13 cellular contexts compared by ENCODE assay signal in genomic region chr19:50649433-50650391, GRCh38. TPM values are rescaled to one million over a fixed set of nuclear protein-coding genes. Genes with fewer than 3 reads are reported as not detected.
A peak's percentile ranks its signal among the peaks of the same experiment; 100 is the strongest.
DNase-seq lines count a peak whose midpoint lies in the region; ATAC-seq and TF ChIP-seq lines count a peak whose summit lies in the region.
"Had no signal": no experiment of that assay in that cellular context is flagged by ENCODE, and none has a peak within 500 bp of the region (broad histone marks: within the 10 kb centered on the region; RNA-seq: fewer than 3 reads in every experiment).

Gene C19orf81, plus strand, starts transcription at chr19:50649445. Its CDS starts 0 bp downstream, at chr19:50649445.

- peaks cover 21% of the 10 kb centered on the region for H3K4me1 Mint-ChIP-seq in WTC11

- peak within 1 kb of the TSS; percentile 71 for H2BK15ac ChIP-seq in neuronal stem cell (ENCODE audit: low read length)

- peaks cover 35% of the 10 kb centered on the region for H3K27me3 Mint-ChIP-seq in WTC11 (ENCODE audit: low read depth)

- H3K4me1 ChIP-seq in neuronal stem cell (ENCODE audit: control insufficient read depth in 2 of 2, insufficient read depth in 1 of 2, low read depth in 1 of 2, low read length in 2 of 2), result peaks cover 14% of the 10 kb centered on the region in 2 donors
- H3K4me1 ChIP-seq: esophagus squamous epithelium had no signal

- H3K79me1 ChIP-seq in neuronal stem cell (ENCODE audit: low read depth, low read length), result no peaks in the 10 kb centered on the region

- peak within 1 kb of the TSS; percentile 84 for H3K18ac ChIP-seq in neuronal stem cell (ENCODE audit: low read length)

- H3K36me3 Mint-ChIP-seq in WTC11, result no peaks in the 10 kb centered on the region

- peak within 1 kb of the TSS; percentile 44 for H3K4me3 Mint-ChIP-seq in WTC11

- ATAC-seq in WTC11 (peak; percentile 89), HG03159 (IDR thresholded peaks at IDR 0.05; ENCODE audit: unreplicated experiment) (no peak), GM19452 (IDR thresholded peaks at IDR 0.05; ENCODE audit: unreplicated experiment) (no peak)

- no peak within 1 kb of the TSS for H2BK5ac ChIP-seq in neuronal stem cell (ENCODE audit: low read length)

- no peak for TF ChIP-seq CTCF in WTC11 (IDR thresholded peaks at IDR 0.05)

- no peak within 1 kb of the TSS for H3K4me2 ChIP-seq in neuronal stem cell (ENCODE audit: insufficient read depth, low read length, poor library complexity, severe bottlenecking)

- H3K27ac ChIP-seq in neuronal stem cell (replicated peaks; ENCODE audit: low read length), result no peak within 1 kb of the TSS
- H3K27ac ChIP-seq: esophagus squamous epithelium had no signal

- H3K9me3 Mint-ChIP-seq in WTC11, result peaks cover 3% of the 10 kb centered on the region

- no peak within 1 kb of the TSS for H3K4ac ChIP-seq in neuronal stem cell (ENCODE audit: low read length)

- CTCF ChIA-PET in WTC11 (lab: Charles Lee), result interaction anchor here (0.9 to 2.1 kb wide), 19 partner anchors 8 to 367 kb away, joined by 3 to 10 read pairs (median 4); partner anchors contain the start of genes JOSD2 and SYT3

- no peak within 1 kb of the TSS for H4K91ac ChIP-seq in neuronal stem cell (ENCODE audit: low read depth, low read length, poor library complexity)

- no peak within 1 kb of the TSS for H2BK120ac ChIP-seq in neuronal stem cell (ENCODE audit: low read depth, low read length)

- H3K23ac ChIP-seq in neuronal stem cell (ENCODE audit: low read depth, low read length, poor library complexity), result peak within 1 kb of the TSS; percentile 46

- peak within 1 kb of the TSS; percentile 4 for H4K8ac ChIP-seq in neuronal stem cell (ENCODE audit: low read depth, low read length)

- no peak within 1 kb of the TSS for H3K9ac ChIP-seq in neuronal stem cell (ENCODE audit: low read depth, low read length, poor library complexity)

- peaks cover 0 to 10% (median 3%) of the 10 kb centered on the region in 3 experiments for H3K27me3 ChIP-seq in neuronal stem cell (ENCODE audit: control insufficient read depth in 3 of 3, insufficient read depth in 3 of 3, low read depth in 1 of 3, low read length in 3 of 3)

- H2AK5ac ChIP-seq in neuronal stem cell (ENCODE audit: low read depth, low read length), result peak within 1 kb of the TSS; percentile 60

- H3K4me3 ChIP-seq in neuronal stem cell (ENCODE audit: low read length in 2 of 2), result no peak within 1 kb of the TSS
- H3K4me3 ChIP-seq: esophagus squamous epithelium had no signal

- DNase-seq in NCI-H82 (lab: John Stamatoyannopoulos, UW) (peak; percentile 51), NCI-H82 treated with DMSO at 0.1 percent for 48 hours (lab: John Stamatoyannopoulos, UW; ENCODE audit: unreplicated experiment) (no peak), LoVo (ENCODE audit: low spot score) (peak; percentile 7), WTC11 (ENCODE audit: low spot score) (peak; percentile 79), neuronal stem cell (ENCODE audit: low spot score) (peak; percentile 70), HuH-7.5 (ENCODE audit: low spot score) (no peak)
- DNase-seq: esophagus squamous epithelium, mammary epithelial cell, NCI-H1092 treated with DMSO at 0.1 percent for 48 hours, SIG-M5 had no signal

- peak within 1 kb of the TSS; percentile 83 for H2AFZ ChIP-seq in neuronal stem cell (ENCODE audit: low read length)

- WGBS in neuronal stem cell (ENCODE audit: extremely low coverage in 2 of 2, insufficient read length in 2 of 2, insufficient replicate concordance in 1 of 2), 2 donors, result no CpG with 5 or more reads among the region's 7 CpGs

- H2BK12ac ChIP-seq in neuronal stem cell (ENCODE audit: low read length), result peak within 1 kb of the TSS; percentile 88

- H3K27ac Mint-ChIP-seq in WTC11, result peak within 1 kb of the TSS; percentile 66; the same call in 1 of the 2 replicates

- H3K14ac ChIP-seq in neuronal stem cell (ENCODE audit: low read length), result peak within 1 kb of the TSS; percentile 92

- H3K9me3 ChIP-seq in neuronal stem cell (replicated peaks in 1 of 2; ENCODE audit: control insufficient read depth in 2 of 2, insufficient read depth in 1 of 2, low read depth in 1 of 2, low read length in 2 of 2), result peaks cover 0 to 2% of the 10 kb centered on the region in 2 donors

- H3K36me3 ChIP-seq in neuronal stem cell (replicated peaks in 1 of 2; ENCODE audit: control insufficient read depth in 2 of 2, insufficient read depth in 2 of 2, low read length in 2 of 2), result no peaks in the 10 kb centered on the region
- H3K36me3 ChIP-seq: esophagus squamous epithelium had no signal

- POLR2A ChIA-PET in WTC11 (lab: Charles Lee), result interaction anchor here (0.7 kb wide), 1 partner anchor 918 kb away, joined by 3 read pairs; no protein-coding TSS in a partner anchor

TF ChIP-seq in WTC11, 78 proteins besides CTCF, POLR2A, EP300 and RAD21 (continues in another document):
- TF ChIP-seq SOX15 (CRISPR knock-in tag; IDR thresholded peaks at IDR 0.05) (no peak), ZNF425 (CRISPR knock-in tag; conservative IDR thresholded peaks at IDR 0.05) (no peak), SMAD4 (CRISPR knock-in tag; IDR thresholded peaks at IDR 0.05) (no peak), FOXK1 (CRISPR knock-in tag; IDR thresholded peaks at IDR 0.05) (0 out of 2 replicates have a peak, but pooled peaks have one; percentile 44), SP1 (CRISPR knock-in tag; conservative IDR thresholded peaks at IDR 0.05) (peak; percentile 38; the same call in 1 of the 2 replicates), AR (CRISPR knock-in tag; IDR thresholded peaks at IDR 0.05) (no peak), ZNF423 (CRISPR knock-in tag; IDR thresholded peaks at IDR 0.05) (no peak), ZNF232 (CRISPR knock-in tag; IDR thresholded peaks at IDR 0.05) (no peak), ELF4 (CRISPR knock-in tag; IDR thresholded peaks at IDR 0.05; ENCODE audit: low read depth) (no peak), JUN (CRISPR knock-in tag; IDR thresholded peaks at IDR 0.05) (no peak), RELA (CRISPR knock-in tag; IDR thresholded peaks at IDR 0.05; ENCODE audit: borderline replicate concordance) (no peak), MXD4 (CRISPR knock-in tag; IDR thresholded peaks at IDR 0.05; ENCODE audit: borderline replicate concordance) (no peak), NFYB (CRISPR knock-in tag; conservative IDR thresholded peaks at IDR 0.05; ENCODE audit: low read depth) (peak; percentile 50), ATF6 (CRISPR knock-in tag; IDR thresholded peaks at IDR 0.05) (no peak), ETV6 (CRISPR knock-in tag; IDR thresholded peaks at IDR 0.05) (no peak)

RNA-seq across cellular contexts. Expression of gene C19orf81, which starts in this region (rescaled TPM):
- total RNA-seq in WTC11 (2021), result 22.4 to 24.5 TPM (median 22.9 TPM) in 3 replicates
- 32.6 TPM for polyA plus RNA-seq in neuronal stem cell (2013, experiment 1 of 2)
- 31.3 TPM for polyA plus RNA-seq in neuronal stem cell (2013, experiment 2 of 2)
- total RNA-seq: astrocyte, esophagus squamous epithelium, mammary epithelial cell had no signal
- polyA plus RNA-seq: mammary epithelial cell had no signal

Comparison
In these comparisons a context has a peak if more than half of its experiments do, and no peak if none do; other contexts are left out.
1. DNase-seq: peak in NCI-H82 (single experiment), LoVo (single experiment), WTC11 (single experiment) and neuronal stem cell (single experiment); none in NCI-H82 treated with DMSO at 0.1 percent for 48 hours (single experiment) and HuH-7.5 (single experiment).